Comparison of ENCODE assay signal across 32 cellular contexts in genomic region chr1:95133687-95134086, GRCh38. TPM values are rescaled to one million over a fixed set of nuclear protein-coding genes. Genes with fewer than 3 reads are reported as not detected.
"Had no signal": no experiment of that assay in that cellular context is flagged by ENCODE, and none has a peak within 500 bp of the region (broad histone marks: within the 10 kb centered on the region; RNA-seq: fewer than 3 reads in every experiment).

No MANE protein-coding gene starts in this region.

- H3K9me3 ChIP-seq: ascending aorta, breast epithelium, colonic mucosa, esophagus squamous epithelium, gastroesophageal sphincter had no signal

- H3K36me3 ChIP-seq: breast epithelium, cardiac muscle cell, colonic mucosa, esophagus squamous epithelium had no signal

- ATAC-seq: activated CD4-positive, alpha-beta T cell treated with anti-CD3 and anti-CD28 coated beads for 36 hours; activated CD8-positive, alpha-beta memory T cell treated with anti-CD3 and anti-CD28 coated beads, Interleukin-2, amount 10 ng/mL, durations not matched to agents 7 days and 5 days; activated CD8-positive, alpha-beta T cell treated with anti-CD3 and anti-CD28 coated beads, Interleukin-2, amount 10 ng/mL, durations not matched to agents 7 days and 5 days; activated naive CD4-positive, alpha-beta T cell treated with anti-CD3 and anti-CD28 coated beads, Interleukin-2, amount 50 U/mL, for 72 hours; activated T-cell treated with anti-CD3 and anti-CD28 coated beads, Interleukin-2, amount 50 U/mL, for 72 hours; gastroesophageal sphincter had no signal

- FAIRE-seq: endometrium, endothelial cell of umbilical vein had no signal

- H3K27me3 ChIP-seq: ascending aorta, breast epithelium, cardiac muscle cell, colonic mucosa, esophagus squamous epithelium, gastroesophageal sphincter had no signal

- DNase-seq: activated CD4-positive, alpha-beta memory T cell treated with anti-CD3 and anti-CD28 coated beads for 36 hours; activated CD4-positive, alpha-beta T cell treated with anti-CD3 and anti-CD28 coated beads for 36 hours; activated CD4-positive, alpha-beta T cell treated with anti-CD3 and anti-CD28 coated beads, Interleukin-2, amount 10 ng/mL, durations not matched to agents 24 days and 14 days; activated CD4-positive, CD25-positive, alpha-beta regulatory T cell; activated CD4-positive, CD25-positive, alpha-beta regulatory T cell treated with anti-CD3 and anti-CD28 coated beads, Interleukin-2, amount 50 U/mL, for 72 hours; activated CD8-positive, alpha-beta memory T cell treated with anti-CD3 and anti-CD28 coated beads, Interleukin-2, amount 10 ng/mL, durations not matched to agents 7 days and 5 days; activated CD8-positive, alpha-beta memory T cell treated with anti-CD3 and anti-CD28 coated beads, Interleukin-2, amount 50 U/mL, for 4 hours; activated CD8-positive, alpha-beta T cell treated with anti-CD3 and anti-CD28 coated beads, Interleukin-2, amount 10 ng/mL, durations not matched to agents 7 days and 5 days; activated gamma-delta T cell; activated naive CD4-positive, alpha-beta T cell; activated naive CD4-positive, alpha-beta T cell treated with anti-CD3 and anti-CD28 coated beads, Interleukin-2, amount 10 ng/mL, durations not matched to agents 7 days and 5 days; activated naive CD8-positive, alpha-beta T cell treated with anti-CD3 and anti-CD28 coated beads, Interleukin-2, amount 10 ng/mL, durations not matched to agents 7 days and 5 days; activated T-cell treated with anti-CD3 and anti-CD28 coated beads for 4 hours; activated T-cell treated with anti-CD3 and anti-CD28 coated beads, Interleukin-2, amount 50 U/mL, for 24 hours; activated T-cell treated with anti-CD3 and anti-CD28 coated beads, Interleukin-2, amount 50 U/mL, for 72 hours; central memory CD4-positive, alpha-beta T cell; cerebellar nuclear complex; colonic mucosa; effector CD8-positive, alpha-beta T cell; esophagus squamous epithelium; foreskin melanocyte; head of caudate nucleus; T-helper 2 cell had no signal

- H3K4me1 ChIP-seq: ascending aorta, breast epithelium, colonic mucosa, esophagus squamous epithelium, gastroesophageal sphincter had no signal

- H3K27ac ChIP-seq: ascending aorta, breast epithelium, colonic mucosa, epithelial cell of prostate, esophagus squamous epithelium, gastroesophageal sphincter had no signal

- H3K4me3 ChIP-seq: ascending aorta, breast epithelium, cardiac muscle cell, colonic mucosa, esophagus squamous epithelium, gastroesophageal sphincter had no signal

RNA-seq across cellular contexts. Expression of gene TLCD4, which starts 16.5 kb away (rescaled TPM):
- total RNA-seq: activated CD4-positive, alpha-beta T cell treated with anti-CD3 and anti-CD28 coated beads, Interleukin-2, amount 10 ng/mL, durations not matched to agents 24 days and 14 days; activated CD8-positive, alpha-beta memory T cell treated with anti-CD3 and anti-CD28 coated beads, Interleukin-2, amount 10 ng/mL, durations not matched to agents 7 days and 5 days; activated CD8-positive, alpha-beta T cell treated with anti-CD3 and anti-CD28 coated beads, Interleukin-2, amount 10 ng/mL, durations not matched to agents 7 days and 5 days; T-helper 1 cell treated with Interleukin-12 subunit alpha and Interleukin-12 subunit beta and Interleukin-4 antibody, amounts not matched to agents 30 ng/mL and 1 ng/mL, for 36 hours had no signal
